In genomic region chr10:8325015-8325414, GRCh38 we compare ENCODE assay signal across 16 cellular contexts.
"Had no signal": no experiment of that assay in that cellular context is flagged by ENCODE, and none has a peak within 500 bp of the region (broad histone marks: within the 10 kb centered on the region; RNA-seq: fewer than 3 reads in every experiment).

No MANE protein-coding gene starts in this region.

- DNase-seq: activated CD8-positive, alpha-beta memory T cell treated with anti-CD3 and anti-CD28 coated beads for 24 hours; aorta; erythroblast; foreskin fibroblast; heart right ventricle; islet precursor cell; left cardiac atrium; right lobe of liver; small intestine; stimulated activated CD4-positive, alpha-beta T cell treated with anti-CD3 and anti-CD28 coated beads, Interleukin-2, amount 100 ng/mL, for 24 hours; T1000 had no signal

- H3K27ac Mint-ChIP-seq: brain; memory B cell; stimulated activated memory B cell treated with anti-CD40 and anti-IgM and Interleukin-4, amounts not matched to agents 10 μg/mL and 1 μg/mL and 100 μg/mL, for 72 hours; type B pancreatic cell; WTC11 had no signal

- H3K4me3 Mint-ChIP-seq: brain; memory B cell; stimulated activated memory B cell treated with anti-CD40 and anti-IgM and Interleukin-4, amounts not matched to agents 10 μg/mL and 1 μg/mL and 100 μg/mL, for 72 hours; type B pancreatic cell; WTC11 had no signal

- H3K4me1 Mint-ChIP-seq: memory B cell; stimulated activated memory B cell treated with anti-CD40 and anti-IgM and Interleukin-4, amounts not matched to agents 10 μg/mL and 1 μg/mL and 100 μg/mL, for 72 hours had no signal

- H3K36me3 Mint-ChIP-seq: brain; memory B cell; stimulated activated memory B cell treated with anti-CD40 and anti-IgM and Interleukin-4, amounts not matched to agents 10 μg/mL and 1 μg/mL and 100 μg/mL, for 72 hours; type B pancreatic cell; WTC11 had no signal

- H3K9me3 Mint-ChIP-seq: stimulated activated memory B cell treated with anti-CD40 and anti-IgM and Interleukin-4, amounts not matched to agents 10 μg/mL and 1 μg/mL and 100 μg/mL, for 72 hours; WTC11 had no signal

- H3K27me3 Mint-ChIP-seq: brain had no signal

- ATAC-seq: heart right ventricle; left cardiac atrium; right lobe of liver; stimulated activated memory B cell treated with anti-CD40 and anti-IgM and Interleukin-4, amounts not matched to agents 10 μg/mL and 1 μg/mL and 100 μg/mL, for 72 hours; WTC11 had no signal
